8 cellular contexts compared by ENCODE assay signal in the genomic region with DNA sequence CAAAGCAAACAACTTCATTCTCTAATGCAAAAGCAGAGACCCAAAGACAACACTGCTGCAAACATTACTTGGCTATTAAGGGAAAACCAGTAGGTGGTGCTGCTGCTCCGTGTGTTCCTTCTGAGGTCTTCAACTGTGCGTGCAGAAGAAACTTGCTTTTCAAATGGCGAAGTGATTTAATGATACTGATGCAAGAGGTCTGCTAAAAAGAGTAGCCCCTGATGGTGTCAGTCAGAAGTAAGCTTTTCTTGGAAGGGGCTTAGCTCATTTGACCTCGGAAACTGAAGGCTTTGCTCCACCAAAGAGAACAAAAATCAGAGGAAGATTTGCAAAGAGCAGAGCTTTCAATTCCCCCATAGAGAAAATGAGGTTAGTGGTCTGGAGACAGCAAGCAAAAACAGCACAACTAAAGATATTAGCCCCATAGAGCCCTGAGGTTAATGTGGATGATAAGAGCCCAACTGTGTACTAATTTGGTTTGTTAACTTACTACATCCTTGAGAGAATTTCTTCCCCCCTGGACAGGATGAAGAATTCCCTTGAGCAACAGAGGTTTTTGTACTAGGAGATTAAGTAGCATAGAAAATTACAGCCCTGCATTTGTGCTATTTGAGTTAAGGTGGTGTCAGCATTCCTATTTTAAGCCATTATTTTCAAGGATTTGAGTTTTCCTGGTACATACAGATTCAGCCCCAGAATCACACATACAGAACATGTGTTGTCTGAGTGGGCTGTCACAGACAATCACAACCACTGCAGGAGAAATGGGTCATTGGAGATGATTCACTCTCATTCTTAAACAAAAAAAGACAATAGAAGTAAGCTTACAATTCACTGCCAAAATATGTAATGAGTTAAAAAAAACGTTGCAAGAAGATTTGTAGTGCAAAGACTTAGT.
DNase-seq lines count a peak whose midpoint lies in the region; ATAC-seq lines count a peak whose summit lies in the region.

No MANE protein-coding gene starts in this region.

- peak; percentile 84 for ATAC-seq in HG02610 (IDR thresholded peaks at IDR 0.05; ENCODE audit: unreplicated experiment)

- peak; percentile 12 to 35 for DNase-seq in activated CD4-positive, alpha-beta T cell treated with anti-CD3 and anti-CD28 coated beads for 24 hours (ENCODE audit: low read depth in 2 of 2)
- DNase-seq in activated CD4-positive, alpha-beta T cell treated with anti-CD3 and anti-CD28 coated beads for 1 hour: no peak
- peak; percentile 57 for DNase-seq in NCI-H1436 treated with DMSO at 0.1 percent for 48 hours (lab: John Stamatoyannopoulos, UW)
- DNase-seq in T1000 (lab: John Stamatoyannopoulos, UW): peak; percentile 8
- peak; percentile 2 for DNase-seq in central memory CD4-positive, alpha-beta T cell
- DNase-seq in left kidney (ENCODE audit: low read depth, low spot score): peak; percentile 93
- DNase-seq in stimulated activated CD4-positive, alpha-beta T cell treated with anti-CD3 and anti-CD28 coated beads, Interleukin-4, amount 100 ng/mL, for 48 hours (ENCODE audit: low read depth in 2 of 2): peak; percentile 26 to 39
